18 cellular contexts compared by ENCODE assay signal in genomic region chr10:112365451-112365850, GRCh38. TPM values are rescaled to one million over a fixed set of nuclear protein-coding genes. Genes with fewer than 3 reads are reported as not detected.
"Had no signal": no experiment of that assay in that cellular context is flagged by ENCODE, and none has a peak within 500 bp of the region (broad histone marks: within the 10 kb centered on the region; RNA-seq: fewer than 3 reads in every experiment).

No MANE protein-coding gene starts in this region.

- ATAC-seq: esophagus mucosa, left lung had no signal

- H3K4me3 ChIP-seq: heart right ventricle, left lung, lung, smooth muscle cell had no signal

- H3K27ac Mint-ChIP-seq: immature natural killer cell; naive thymus-derived CD4-positive, alpha-beta T cell; nephron progenitor cell; type B pancreatic cell had no signal

- H3K4me2 ChIP-seq: smooth muscle cell had no signal

- H3K9me3 ChIP-seq: heart right ventricle, left lung, neutrophil had no signal

- H3K27me3 ChIP-seq: heart right ventricle, left lung, neutrophil had no signal

- DNase-seq: cerebellar nuclear complex; dermis blood vessel endothelial cell; effector CD4-positive, alpha-beta T cell; heart right ventricle; immature natural killer cell; left lung; mesenchymal stem cell; midbrain; naive thymus-derived CD4-positive, alpha-beta T cell; nephron progenitor cell; posterior cingulate gyrus; stimulated activated CD4-positive, alpha-beta T cell treated with anti-CD3 and anti-CD28 coated beads, Interleukin-2, amount 100 ng/mL, for 48 hours; stimulated activated naive CD4-positive, alpha-beta T cell treated with Interleukin-2 at 50 U/mL for 16 hours had no signal

- H3K9me3 Mint-ChIP-seq: immature natural killer cell; naive thymus-derived CD4-positive, alpha-beta T cell; nephron progenitor cell; type B pancreatic cell had no signal

- H3K27ac ChIP-seq: left lung, neutrophil had no signal

- H3K4me3 Mint-ChIP-seq: immature natural killer cell; naive thymus-derived CD4-positive, alpha-beta T cell; nephron progenitor cell; type B pancreatic cell had no signal

- H3K36me3 Mint-ChIP-seq: immature natural killer cell; naive thymus-derived CD4-positive, alpha-beta T cell; type B pancreatic cell had no signal

- H3K36me3 ChIP-seq: heart right ventricle, left lung, neutrophil had no signal

- H3K27me3 Mint-ChIP-seq: type B pancreatic cell had no signal

RNA-seq across cellular contexts. Expression of gene ACSL5, which starts 8.5 kb away (rescaled TPM):
- total RNA-seq: smooth muscle cell had no signal
